ENCODE assay signal across 1 cellular context in genomic region chr5:78782728-78783127, GRCh38.
TF ChIP-seq lines count a peak whose summit lies in the region.

No MANE protein-coding gene starts in this region.

TF ChIP-seq in K562, 482 proteins besides CTCF, POLR2A, EP300 and RAD21 (continued from another document):
- no peak for TF ChIP-seq ZBTB40 (IDR thresholded peaks at IDR 0.05)
- TF ChIP-seq ZBTB40 (CRISPR knock-in tag; IDR thresholded peaks at IDR 0.05) = no peak
- no peak for TF ChIP-seq DNMT1 (IDR thresholded peaks at IDR 0.05)
- TF ChIP-seq NCOA4 (IDR thresholded peaks at IDR 0.05; ENCODE audit: partially characterized antibody) = no peak
- no peak for TF ChIP-seq PBX2 (CRISPR knock-in tag; IDR thresholded peaks at IDR 0.05; ENCODE audit: low read depth)
- no peak for TF ChIP-seq PBX2 (tag; conservative IDR thresholded peaks at IDR 0.05; ENCODE audit: low read depth)
- no peak for TF ChIP-seq ZNF431 (CRISPR knock-in tag; IDR thresholded peaks at IDR 0.05)
- TF ChIP-seq ZNF778 (CRISPR knock-in tag; IDR thresholded peaks at IDR 0.05) = no peak
TF ChIP-seq in K562: peak in this region for 0.
